In genomic region chr5:76547242-76547890, GRCh38 we compare ENCODE assay signal across 8 cellular contexts.
A peak's percentile ranks its signal among the peaks of the same experiment; 100 is the strongest.
DNase-seq lines count a peak whose midpoint lies in the region; ATAC-seq and TF ChIP-seq lines count a peak whose summit lies in the region.

No MANE protein-coding gene starts in this region.

- H3K36me3 ChIP-seq in GM06990 (ENCODE audit: control insufficient read depth, insufficient read depth, low read length), result no peaks in the 10 kb centered on the region

- peak; percentile 55 for DNase-seq in GM06990 (ENCODE audit: extremely low read depth, insufficient read length)
- DNase-seq in Kasumi-1 (lab: John Stamatoyannopoulos, UW), result peak; percentile 10 to 17
- peak; percentile 22 for DNase-seq in activated gamma-delta T cell treated with anti-CD3 and anti-CD28 coated beads, Interleukin-2, amount 50 U/mL, for 16 hours (ENCODE audit: low read depth)
- peak; percentile 72 for DNase-seq in naive B cell
- no peak for DNase-seq in GOT3 (lab: John Stamatoyannopoulos, UW)
- no peak for DNase-seq in hippocampal formation (lab: John Stamatoyannopoulos, UW)
- no peak for DNase-seq in GM19238 (ENCODE audit: insufficient read length, low spot score)

- H3K27ac Mint-ChIP-seq in naive B cell, result peak overlapping the region; percentile 95 to 99 (median 97)

- no peaks in the 10 kb centered on the region for H3K27me3 ChIP-seq in GM06990 (replicated peaks; ENCODE audit: control insufficient read depth, insufficient read depth, low read length)

- peak overlapping the region; percentile 23; the same call in 1 of the 2 replicates for H3K4me3 ChIP-seq in GM06990 (replicated peaks; ENCODE audit: low read depth, low read length)

- H3K9me3 Mint-ChIP-seq in naive B cell, result no peaks in the 10 kb centered on the region

- ATAC-seq in GM21529 (IDR thresholded peaks at IDR 0.05; ENCODE audit: unreplicated experiment), result peak; percentile 70
- peak; percentile 81 to 83 for ATAC-seq in naive B cell (ENCODE audit: low read depth in 2 of 2)

- no peaks in the 10 kb centered on the region for H3K36me3 Mint-ChIP-seq in naive B cell

- peak overlapping the region; percentile 67 to 83 (median 76) for H3K4me3 Mint-ChIP-seq in naive B cell

- TF ChIP-seq CTCF in GM06990 (IDR thresholded peaks at IDR 0.05; ENCODE audit: insufficient read depth, low read length, poor library complexity, severe bottlenecking), result no peak

- H3K4me1 Mint-ChIP-seq in naive B cell, result peaks cover 28 to 49% (median 44%) of the 10 kb centered on the region in 3 donors

- H3K27me3 Mint-ChIP-seq in naive B cell, result no peaks in the 10 kb centered on the region

Comparison
In these comparisons a context has a peak if more than half of its experiments do, and no peak if none do; other contexts are left out.
1. DNase-seq: peak in GM06990 (single experiment), Kasumi-1 (2 of 2), activated gamma-delta T cell treated with anti-CD3 and anti-CD28 coated beads, Interleukin-2, amount 50 U/mL, for 16 hours (single experiment) and naive B cell (single experiment); none in GOT3 (single experiment), hippocampal formation (0 of 2) and GM19238 (single experiment).